In the genomic region with DNA sequence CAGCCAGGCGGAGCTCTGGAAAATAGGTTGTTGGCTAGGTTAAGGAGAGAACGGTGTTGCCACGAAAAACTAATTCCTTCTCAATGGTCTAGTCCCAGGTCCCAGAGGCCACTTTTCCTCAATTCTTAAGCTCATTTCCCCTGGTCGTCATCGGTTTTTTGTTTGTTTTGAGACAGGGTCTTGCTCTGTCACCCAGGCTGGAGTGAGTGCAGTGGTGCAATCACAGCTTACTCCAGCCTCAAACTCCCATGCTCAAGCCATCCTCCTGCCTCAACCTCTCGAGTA, we compare ENCODE assay signal across 1 cellular context.
TF ChIP-seq lines count a peak whose summit lies in the region.

No MANE protein-coding gene starts in this region.

TF ChIP-seq in SK-N-SH treated with all-trans-retinoic acid at 6 μM for 48 hours, 23 proteins besides CTCF, POLR2A, EP300 and RAD21 (continued from another document):
- TF ChIP-seq, protein P1, sequence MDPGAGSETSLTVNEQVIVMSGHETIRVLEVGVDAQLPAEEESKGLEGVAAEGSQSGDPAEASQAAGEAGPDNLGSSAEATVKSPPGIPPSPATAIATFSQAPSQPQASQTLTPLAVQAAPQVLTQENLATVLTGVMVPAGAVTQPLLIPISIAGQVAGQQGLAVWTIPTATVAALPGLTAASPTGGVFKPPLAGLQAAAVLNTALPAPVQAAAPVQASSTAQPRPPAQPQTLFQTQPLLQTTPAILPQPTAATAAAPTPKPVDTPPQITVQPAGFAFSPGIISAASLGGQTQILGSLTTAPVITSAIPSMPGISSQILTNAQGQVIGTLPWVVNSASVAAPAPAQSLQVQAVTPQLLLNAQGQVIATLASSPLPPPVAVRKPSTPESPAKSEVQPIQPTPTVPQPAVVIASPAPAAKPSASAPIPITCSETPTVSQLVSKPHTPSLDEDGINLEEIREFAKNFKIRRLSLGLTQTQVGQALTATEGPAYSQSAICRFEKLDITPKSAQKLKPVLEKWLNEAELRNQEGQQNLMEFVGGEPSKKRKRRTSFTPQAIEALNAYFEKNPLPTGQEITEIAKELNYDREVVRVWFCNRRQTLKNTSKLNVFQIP (CRISPR knock-in tag; IDR thresholded peaks at IDR 0.05; ENCODE audit: borderline replicate concordance, low read depth): no peak
- TF ChIP-seq RARB (CRISPR knock-in tag; IDR thresholded peaks at IDR 0.05): no peak
- TF ChIP-seq ZNF70 (CRISPR knock-in tag; IDR thresholded peaks at IDR 0.05): no peak
- TF ChIP-seq TCF4 (CRISPR knock-in tag; IDR thresholded peaks at IDR 0.05; ENCODE audit: borderline replicate concordance): no peak
- no peak for TF ChIP-seq ARNTL (CRISPR knock-in tag; IDR thresholded peaks at IDR 0.05; ENCODE audit: borderline replicate concordance, low read depth)
- TF ChIP-seq, protein P2, sequence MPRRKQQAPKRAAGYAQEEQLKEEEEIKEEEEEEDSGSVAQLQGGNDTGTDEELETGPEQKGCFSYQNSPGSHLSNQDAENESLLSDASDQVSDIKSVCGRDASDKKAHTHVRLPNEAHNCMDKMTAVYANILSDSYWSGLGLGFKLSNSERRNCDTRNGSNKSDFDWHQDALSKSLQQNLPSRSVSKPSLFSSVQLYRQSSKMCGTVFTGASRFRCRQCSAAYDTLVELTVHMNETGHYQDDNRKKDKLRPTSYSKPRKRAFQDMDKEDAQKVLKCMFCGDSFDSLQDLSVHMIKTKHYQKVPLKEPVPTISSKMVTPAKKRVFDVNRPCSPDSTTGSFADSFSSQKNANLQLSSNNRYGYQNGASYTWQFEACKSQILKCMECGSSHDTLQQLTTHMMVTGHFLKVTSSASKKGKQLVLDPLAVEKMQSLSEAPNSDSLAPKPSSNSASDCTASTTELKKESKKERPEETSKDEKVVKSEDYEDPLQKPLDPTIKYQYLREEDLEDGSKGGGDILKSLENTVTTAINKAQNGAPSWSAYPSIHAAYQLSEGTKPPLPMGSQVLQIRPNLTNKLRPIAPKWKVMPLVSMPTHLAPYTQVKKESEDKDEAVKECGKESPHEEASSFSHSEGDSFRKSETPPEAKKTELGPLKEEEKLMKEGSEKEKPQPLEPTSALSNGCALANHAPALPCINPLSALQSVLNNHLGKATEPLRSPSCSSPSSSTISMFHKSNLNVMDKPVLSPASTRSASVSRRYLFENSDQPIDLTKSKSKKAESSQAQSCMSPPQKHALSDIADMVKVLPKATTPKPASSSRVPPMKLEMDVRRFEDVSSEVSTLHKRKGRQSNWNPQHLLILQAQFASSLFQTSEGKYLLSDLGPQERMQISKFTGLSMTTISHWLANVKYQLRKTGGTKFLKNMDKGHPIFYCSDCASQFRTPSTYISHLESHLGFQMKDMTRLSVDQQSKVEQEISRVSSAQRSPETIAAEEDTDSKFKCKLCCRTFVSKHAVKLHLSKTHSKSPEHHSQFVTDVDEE (CRISPR knock-in tag; IDR thresholded peaks at IDR 0.05): no peak
- TF ChIP-seq, protein P3, sequence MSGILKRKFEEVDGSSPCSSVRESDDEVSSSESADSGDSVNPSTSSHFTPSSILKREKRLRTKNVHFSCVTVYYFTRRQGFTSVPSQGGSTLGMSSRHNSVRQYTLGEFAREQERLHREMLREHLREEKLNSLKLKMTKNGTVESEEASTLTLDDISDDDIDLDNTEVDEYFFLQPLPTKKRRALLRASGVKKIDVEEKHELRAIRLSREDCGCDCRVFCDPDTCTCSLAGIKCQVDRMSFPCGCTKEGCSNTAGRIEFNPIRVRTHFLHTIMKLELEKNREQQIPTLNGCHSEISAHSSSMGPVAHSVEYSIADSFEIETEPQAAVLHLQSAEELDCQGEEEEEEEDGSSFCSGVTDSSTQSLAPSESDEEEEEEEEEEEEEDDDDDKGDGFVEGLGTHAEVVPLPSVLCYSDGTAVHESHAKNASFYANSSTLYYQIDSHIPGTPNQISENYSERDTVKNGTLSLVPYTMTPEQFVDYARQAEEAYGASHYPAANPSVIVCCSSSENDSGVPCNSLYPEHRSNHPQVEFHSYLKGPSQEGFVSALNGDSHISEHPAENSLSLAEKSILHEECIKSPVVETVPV (CRISPR knock-in tag; IDR thresholded peaks at IDR 0.05): no peak
- TF ChIP-seq ZNF8 (CRISPR knock-in tag; IDR thresholded peaks at IDR 0.05): no peak
- TF ChIP-seq SNAI2 (CRISPR knock-in tag; IDR thresholded peaks at IDR 0.05): no peak
- no peak for TF ChIP-seq CSDC2 (CRISPR knock-in tag; IDR thresholded peaks at IDR 0.05)
- TF ChIP-seq ZFP30 (CRISPR knock-in tag; IDR thresholded peaks at IDR 0.05): no peak
- TF ChIP-seq, protein P4, sequence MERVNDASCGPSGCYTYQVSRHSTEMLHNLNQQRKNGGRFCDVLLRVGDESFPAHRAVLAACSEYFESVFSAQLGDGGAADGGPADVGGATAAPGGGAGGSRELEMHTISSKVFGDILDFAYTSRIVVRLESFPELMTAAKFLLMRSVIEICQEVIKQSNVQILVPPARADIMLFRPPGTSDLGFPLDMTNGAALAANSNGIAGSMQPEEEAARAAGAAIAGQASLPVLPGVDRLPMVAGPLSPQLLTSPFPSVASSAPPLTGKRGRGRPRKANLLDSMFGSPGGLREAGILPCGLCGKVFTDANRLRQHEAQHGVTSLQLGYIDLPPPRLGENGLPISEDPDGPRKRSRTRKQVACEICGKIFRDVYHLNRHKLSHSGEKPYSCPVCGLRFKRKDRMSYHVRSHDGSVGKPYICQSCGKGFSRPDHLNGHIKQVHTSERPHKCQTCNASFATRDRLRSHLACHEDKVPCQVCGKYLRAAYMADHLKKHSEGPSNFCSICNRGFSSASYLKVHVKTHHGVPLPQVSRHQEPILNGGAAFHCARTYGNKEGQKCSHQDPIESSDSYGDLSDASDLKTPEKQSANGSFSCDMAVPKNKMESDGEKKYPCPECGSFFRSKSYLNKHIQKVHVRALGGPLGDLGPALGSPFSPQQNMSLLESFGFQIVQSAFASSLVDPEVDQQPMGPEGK (CRISPR knock-in tag; IDR thresholded peaks at IDR 0.05; ENCODE audit: borderline replicate concordance): no peak
